21 cellular contexts compared by ENCODE assay signal in the genomic region with DNA sequence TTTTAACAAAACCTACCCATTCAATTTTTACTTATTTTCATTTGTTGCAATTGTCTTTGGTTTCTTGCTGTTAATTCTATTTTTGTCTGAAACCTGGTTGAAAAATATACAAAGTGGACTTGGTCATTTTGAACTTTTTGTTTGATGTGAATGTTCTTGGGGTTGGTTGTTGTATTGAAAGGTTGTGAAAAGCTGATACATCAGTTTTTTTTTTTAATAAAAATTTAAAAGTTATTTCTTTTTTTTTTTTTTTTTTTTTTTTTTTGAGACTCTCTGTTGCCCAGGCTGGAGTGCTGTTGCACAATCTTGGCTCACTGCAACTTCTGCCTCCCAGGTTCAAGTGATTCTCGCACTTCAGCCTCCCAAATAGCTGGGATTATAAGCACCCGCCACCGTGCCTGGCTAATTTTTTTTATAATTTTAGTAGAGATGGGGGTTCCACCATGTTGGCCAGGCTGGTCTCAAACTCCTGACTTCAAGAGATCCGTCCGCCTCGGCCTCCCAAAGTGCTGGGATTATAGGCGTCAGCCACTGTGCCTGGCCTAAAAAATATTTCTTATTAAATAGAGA. TPM values are rescaled to one million over a fixed set of nuclear protein-coding genes. Genes with fewer than 3 reads are reported as not detected.
DNase-seq lines count a peak whose midpoint lies in the region; ATAC-seq, FAIRE-seq and TF ChIP-seq lines count a peak whose summit lies in the region.
"Had no signal": no experiment of that assay in that cellular context is flagged by ENCODE, and none has a peak within 500 bp of the region (broad histone marks: within the 10 kb centered on the region; RNA-seq: fewer than 3 reads in every experiment).

No MANE protein-coding gene starts in this region.

- dilution Hi-C loops in IMR-90 (cut with HindIII; ENCODE audit: low sequenced_read_pairs, unreplicated experiment): no loop called here

- H3K4me2 ChIP-seq in IMR-90 (ENCODE audit: low read depth, low read length) (no peak overlapping the region), K562 (ENCODE audit: insufficient read depth, low read length) (no peak overlapping the region)

- H3K79me1 ChIP-seq in IMR-90 (ENCODE audit: low read depth in 1 of 2, low read length in 2 of 2): peaks cover 28 to 60% of the 10 kb centered on the region in 2 experiments

- ATAC-seq in IMR-90 (ENCODE audit: low read depth): no peak
- no peak for ATAC-seq in K562
- ATAC-seq in lower lobe of right lung: no peak

- TF ChIP-seq EP300 in K562 (IDR thresholded peaks at IDR 0.05; ENCODE audit: low read length): no peak

- H2AK9ac ChIP-seq in IMR-90 (replicated peaks; ENCODE audit: low read depth, low read length, poor library complexity): no peak overlapping the region

- H3K14ac ChIP-seq in IMR-90 (replicated peaks; ENCODE audit: low read depth, low read length): no peak overlapping the region

- CTCF ChIA-PET in HEK293 (lab: Yijun Ruan, JAX): interaction anchor here (1.0 to 1.3 kb wide), 3 partner anchors 12 to 30 kb away, joined by 3 to 5 read pairs (median 3); no protein-coding TSS in a partner anchor
- CTCF ChIA-PET in IMR-90 (lab: Yijun Ruan, JAX): no interaction called here
- CTCF ChIA-PET in K562 (lab: Yijun Ruan, JAX; ENCODE audit: low intra/inter-chr PET ratio): no interaction called here

- H3K9me1 ChIP-seq in IMR-90 (ENCODE audit: insufficient read depth, low read length) (peaks cover 10% of the 10 kb centered on the region; the same call in 1 of the 2 replicates), K562 (ENCODE audit: control insufficient read depth, insufficient read depth, low read length) (no peaks in the 10 kb centered on the region)

- H2AFZ ChIP-seq in IMR-90 (replicated peaks; ENCODE audit: low read length, poor library complexity): no peak overlapping the region
- H2AFZ ChIP-seq in K562 (ENCODE audit: low read depth, low read length): no peak overlapping the region

- no peak overlapping the region for H2BK15ac ChIP-seq in IMR-90 (ENCODE audit: low read depth, low read length)

- BruUV-seq in IMR-90 (replicated peaks; lab: Mats Ljungman, UMichigan) (no TSS peak), K562 (replicated peaks; lab: Mats Ljungman, UMichigan) (no TSS peak)

- H3K4me1 ChIP-seq in HEK293 (ENCODE audit: control insufficient read depth, insufficient read depth, low read length): peaks cover 13% of the 10 kb centered on the region
- 0 out of 2 replicates have a peak, but pooled peaks cover 3% of the 10 kb centered on the region for H3K4me1 ChIP-seq in IMR-90 (ENCODE audit: control insufficient read depth, insufficient read depth, low read length)
- H3K4me1 ChIP-seq in K562 (replicated peaks in 1 of 2; ENCODE audit: control insufficient read depth in 2 of 2, insufficient read depth in 2 of 2, low read length in 2 of 2): peaks cover 4 to 7% of the 10 kb centered on the region in 2 experiments; a peak in 2 of 5 replicates
- peaks cover 28% of the 10 kb centered on the region for H3K4me1 ChIP-seq in lower lobe of right lung
- H3K4me1 ChIP-seq: SJSA1 had no signal

- H3K9ac ChIP-seq in IMR-90 (ENCODE audit: low read depth, low read length): no peak overlapping the region
- no peak overlapping the region for H3K9ac ChIP-seq in K562 (ENCODE audit: insufficient read depth in 1 of 2, low read depth in 2 of 2, low read length in 2 of 2)

- no peak overlapping the region for H3K23ac ChIP-seq in IMR-90 (ENCODE audit: low read depth, low read length)

- H3K9me3 ChIP-seq in HEK293 (ENCODE audit: control insufficient read depth, insufficient read depth, low read depth, low read length) (no peaks in the 10 kb centered on the region), IMR-90 (ENCODE audit: control insufficient read depth, insufficient read depth, low read length) (no peaks in the 10 kb centered on the region), K562 (replicated peaks; ENCODE audit: control insufficient read depth, insufficient read depth, low read depth, low read length) (no peaks in the 10 kb centered on the region), lower lobe of right lung (no peaks in the 10 kb centered on the region)
- H3K9me3 ChIP-seq: BE2C, SJSA1 had no signal

- H3K79me2 ChIP-seq in K562 (ENCODE audit: control insufficient read depth, insufficient read depth, low read length): peaks cover 32% of the 10 kb centered on the region

- no peak overlapping the region for H2AK5ac ChIP-seq in IMR-90 (ENCODE audit: low read depth, low read length)

- POLR2A ChIA-PET in HEK293 (lab: Yijun Ruan, JAX) (no interaction called here), IMR-90 (lab: Charles Lee; ENCODE audit: unreplicated experiment) (no interaction called here), K562 (lab: Yijun Ruan, JAX) (no interaction called here)

- H3K36me3 ChIP-seq in HEK293 (ENCODE audit: control insufficient read depth in 2 of 2, insufficient read depth in 1 of 2, low read length in 2 of 2) (no peaks in the 10 kb centered on the region; a peak in 1 of 3 replicates), IMR-90 (ENCODE audit: control insufficient read depth, insufficient read depth, low read length) (no peaks in the 10 kb centered on the region), K562 (ENCODE audit: control insufficient read depth, insufficient read depth, low read length) (no peaks in the 10 kb centered on the region), lower lobe of right lung (no peaks in the 10 kb centered on the region)
- H3K36me3 ChIP-seq: BE2C had no signal

- H3K18ac ChIP-seq in IMR-90 (ENCODE audit: low read depth, low read length): no peak overlapping the region

- no peaks in the 10 kb centered on the region for H3K27me3 ChIP-seq in IMR-90 (ENCODE audit: control insufficient read depth, insufficient read depth, low read length)
- no peaks in the 10 kb centered on the region for H3K27me3 ChIP-seq in K562 (ENCODE audit: control insufficient read depth in 2 of 2, insufficient read depth in 2 of 2, low read length in 2 of 2)
- H3K27me3 ChIP-seq in lower lobe of right lung (ENCODE audit: low read depth): no peaks in the 10 kb centered on the region
- H3K27me3 ChIP-seq: BE2C, SJSA1 had no signal

- H2BK5ac ChIP-seq in IMR-90 (ENCODE audit: low read depth, low read length, poor library complexity, severe bottlenecking): no peak overlapping the region

- peaks cover 27% of the 10 kb centered on the region for H4K20me1 ChIP-seq in IMR-90 (ENCODE audit: insufficient read depth, low read length)
- H4K20me1 ChIP-seq in K562 (replicated peaks; ENCODE audit: control insufficient read depth, insufficient read depth, low read length): 0 out of 2 replicates have a peak, but pooled peaks cover 2% of the 10 kb centered on the region

- TF ChIP-seq RAD21 in IMR-90 (IDR thresholded peaks at IDR 0.05; ENCODE audit: low read length) (no peak), K562 (CRISPR knock-in tag; conservative IDR thresholded peaks at IDR 0.05 in 1 of 2, IDR thresholded peaks at IDR 0.05 in 1 of 2) (no peak)

- intact Hi-C loops in IMR-90 (cut with micrococcal nuclease) (no loop called here), K562 (cut with micrococcal nuclease) (no loop called here), lower lobe of right lung (cut with DNase I) (no loop called here)

- DNase-seq in IMR-90 (no peak), K562 (ENCODE audit: extremely low read depth in 1 of 4, low spot score in 3 of 4) (no peak), lower lobe of right lung (peak; percentile 62), NCI-H1417 (lab: John Stamatoyannopoulos, UW) (no peak), NCI-H2029 treated with DMSO at 0.1 percent for 48 hours (lab: John Stamatoyannopoulos, UW) (no peak), NCI-H2196 treated with DMSO at 0.1 percent for 48 hours (lab: John Stamatoyannopoulos, UW; ENCODE audit: unreplicated experiment) (no peak), UCSD-AML1 (lab: John Stamatoyannopoulos, UW; ENCODE audit: unreplicated experiment) (no peak)
- DNase-seq: BE2C, DMS53, HFFc6, NCI-H1092 treated with DMSO at 0.1 percent for 48 hours, NCI-H146, NCI-H2029, NCI-H2171 treated with DMSO at 0.1 percent for 48 hours, NCI-H446, NCI-H526, OCI-M1 had no signal

- TF ChIP-seq CTCF in HEK293 (tag by site-specific recombination; IDR thresholded peaks at IDR 0.05) (no peak), IMR-90 (conservative IDR thresholded peaks at IDR 0.05; ENCODE audit: low read depth, low read length) (no peak), K562 (IDR thresholded peaks at IDR 0.05 in 2 of 3, conservative IDR thresholded peaks at IDR 0.05 in 1 of 3; ENCODE audit: insufficient read depth in 2 of 3, low read depth in 1 of 3, low read length in 3 of 3) (no peak), lower lobe of right lung (IDR thresholded peaks at IDR 0.05) (no peak)

- no peak overlapping the region for H4K8ac ChIP-seq in IMR-90 (ENCODE audit: low read depth in 2 of 2, low read length in 2 of 2)

- H3K27ac ChIP-seq in HEK293 (ENCODE audit: extremely low read depth, low read depth, low read length) (no peak overlapping the region), IMR-90 (ENCODE audit: insufficient read depth, low read length) (no peak overlapping the region), K562 (ENCODE audit: extremely low read depth, low read depth, low read length) (no peak overlapping the region), lower lobe of right lung (no peak overlapping the region)
- H3K27ac ChIP-seq: SJSA1 had no signal

- H4K5ac ChIP-seq in IMR-90 (ENCODE audit: low read depth, low read length): no peak overlapping the region

- no CpG with 5 or more reads among the region's 7 CpGs for WGBS in IMR-90 (ENCODE audit: extremely low coverage in 2 of 2, insufficient read length in 1 of 2), 2 experiments
- 76% methylated on average over 7 of the region's 7 CpGs for WGBS in K562 (ENCODE audit: insufficient coverage, low coverage, missing lambda C conversion rate)

- H2BK120ac ChIP-seq in IMR-90 (ENCODE audit: low read depth, low read length): no peak overlapping the region

- FAIRE-seq in K562 (lab: Jason Lieb, UNC): no peak
- FAIRE-seq: D721Med, RCC 7860 had no signal

- TF ChIP-seq POLR2A in IMR-90 (IDR thresholded peaks at IDR 0.05; ENCODE audit: low read depth, low read length) (no peak), K562 (conservative IDR thresholded peaks at IDR 0.05) (no peak)

- no peak overlapping the region for H3K4ac ChIP-seq in IMR-90 (ENCODE audit: low read depth, low read length)

- no peak overlapping the region for H2BK20ac ChIP-seq in IMR-90 (ENCODE audit: low read depth, low read length)

- no peak overlapping the region for H3K56ac ChIP-seq in IMR-90 (ENCODE audit: extremely low read depth, insufficient read depth, low read length)

- in situ Hi-C loops in IMR-90 (cut with MboI; ENCODE audit: low sequenced_read_pairs): no loop called here
- in situ Hi-C loops in K562 (cut with MboI): no loop called here

- no peak overlapping the region for H4K91ac ChIP-seq in IMR-90 (ENCODE audit: insufficient read depth, low read depth, low read length)

- H3K4me3 ChIP-seq in HEK293 (ENCODE audit: low read depth, low read length) (no peak overlapping the region), IMR-90 (ENCODE audit: insufficient read depth, low read depth, low read length) (no peak overlapping the region), K562 (no peak overlapping the region), lower lobe of right lung (no peak overlapping the region)
- H3K4me3 ChIP-seq: SJSA1 had no signal

RNA-seq across cellular contexts. Expression of a gene that starts 28.9 kb away (rescaled TPM):
- 2.0 and 2.8 TPM in 2 replicates for total RNA-seq in IMR-90 (2012; rRNA removed)
- 8.9 and 10.4 TPM in 2 replicates for polyA plus RNA-seq in IMR-90 (2012; rRNA removed)
- polyA plus RNA-seq in IMR-90 (2012; cell fraction: cytosol; rRNA removed): 4.5 and 5.4 TPM in 2 replicates
- 9.3 and 12.3 TPM in 2 replicates for polyA plus RNA-seq in IMR-90 (2012; cell fraction: nucleus; rRNA removed; ENCODE audit: low replicate concordance)
- 16.7 and 19.5 TPM in 2 replicates for total RNA-seq in K562 (2011; cell fraction: chromatin; rRNA removed; ENCODE audit: low replicate concordance)
- total RNA-seq in K562 (2011; cell fraction: nucleolus; rRNA removed): 7.8 and 9.5 TPM in 2 replicates
- total RNA-seq in K562 (2011; cell fraction: nucleoplasm; rRNA removed): 11.8 and 19.5 TPM in 2 replicates
- 4.0 and 5.3 TPM in 2 replicates for total RNA-seq in K562 (2014; rRNA removed)
- total RNA-seq in K562 (2014; rRNA removed; fragmentation: Illumina TruSeq; extraction: Trizol): 4.5 and 5.1 TPM in 2 replicates
- total RNA-seq in K562 (2015; rRNA removed; fragmentation: Illumina TruSeq; extraction: Trizol): 4.9 and 5.3 TPM in 2 replicates
- 13.9 and 15.0 TPM in 2 replicates for total RNA-seq in K562 (2021)
- 3.6 and 5.3 TPM in 2 replicates for polyA plus RNA-seq in K562 (2011; rRNA removed)
- polyA plus RNA-seq in K562 (2011; cell fraction: cytosol; rRNA removed): 2.3 and 4.4 TPM in 2 replicates
- polyA plus RNA-seq in K562 (2011; cell fraction: nucleus; rRNA removed): 2.7 and 5.2 TPM in 2 replicates
- 11.7 and 13.9 TPM in 2 replicates for polyA plus RNA-seq in K562 (2012)
- polyA plus RNA-seq in K562 (2014; fragmentation: Illumina TruSeq; extraction: Trizol): 10.7 and 11.0 TPM in 2 replicates
- polyA plus RNA-seq in K562 (2014; fragmentation: Nextera tagmentation; extraction: Ambion mirVana): 1 to 10 TPM; 3.9 to 4.5 TPM
- 6.5 and 7.9 TPM in 2 replicates for polyA plus RNA-seq in K562 (2014; rRNA removed)
- polyA minus RNA-seq in K562 (2011; rRNA and poly(A)+ RNA removed): 3.7 and 3.8 TPM in 2 replicates
- 3.1 and 3.5 TPM in 2 replicates for polyA minus RNA-seq in K562 (2011; cell fraction: cytosol; rRNA and poly(A)+ RNA removed)
- polyA minus RNA-seq in K562 (2011; cell fraction: nucleus; rRNA and poly(A)+ RNA removed): 2.3 and 2.8 TPM in 2 replicates
- 42.4 TPM for total RNA-seq in lower lobe of right lung

RNA-seq across cellular contexts. Expression of a gene that starts 39.7 kb away (rescaled TPM):
- total RNA-seq in IMR-90 (2012; rRNA removed) (25.6 and 27.8 TPM in 2 replicates), K562 (2014; rRNA removed) (67.4 and 78.9 TPM in 2 replicates), K562 (2014; rRNA removed; fragmentation: Illumina TruSeq; extraction: Trizol) (119 and 133 TPM in 2 replicates), K562 (2015; rRNA removed; fragmentation: Illumina TruSeq; extraction: Trizol) (110 and 112 TPM in 2 replicates), K562 (2021) (121 and 126 TPM in 2 replicates), lower lobe of right lung (2.3 TPM)
- polyA plus RNA-seq in IMR-90 (2012; rRNA removed) (13.8 and 15.3 TPM in 2 replicates), K562 (2011; rRNA removed) (63.3 and 106 TPM in 2 replicates), K562 (2014; fragmentation: Illumina TruSeq; extraction: Trizol) (141 and 150 TPM in 2 replicates), K562 (2014; fragmentation: Nextera tagmentation; extraction: Ambion mirVana) (10 to 100 TPM; 29.6 to 55.0 TPM), K562 (2014; rRNA removed) (70.5 and 73.4 TPM in 2 replicates)
- 4.2 and 16.4 TPM in 2 replicates for polyA plus RNA-seq in IMR-90 (2012; cell fraction: cytosol; rRNA removed)
- 3.9 and 9.1 TPM in 2 replicates for polyA plus RNA-seq in IMR-90 (2012; cell fraction: nucleus; rRNA removed; ENCODE audit: low replicate concordance)
- total RNA-seq in K562 (2011; cell fraction: chromatin; rRNA removed; ENCODE audit: low replicate concordance): 102 and 166 TPM in 2 replicates
- total RNA-seq in K562 (2011; cell fraction: nucleolus; rRNA removed): 52.6 and 55.5 TPM in 2 replicates
- 82.0 and 95.0 TPM in 2 replicates for total RNA-seq in K562 (2011; cell fraction: nucleoplasm; rRNA removed)
- polyA plus RNA-seq in K562 (2011; cell fraction: cytosol; rRNA removed): 26.5 and 34.3 TPM in 2 replicates
- 33.5 and 41.3 TPM in 2 replicates for polyA plus RNA-seq in K562 (2011; cell fraction: nucleus; rRNA removed)
- 67.6 and 73.5 TPM in 2 replicates for polyA plus RNA-seq in K562 (2012)
- polyA minus RNA-seq in K562 (2011; rRNA and poly(A)+ RNA removed): 64.2 and 81.5 TPM in 2 replicates
- polyA minus RNA-seq in K562 (2011; cell fraction: cytosol; rRNA and poly(A)+ RNA removed): 15.9 and 41.5 TPM in 2 replicates
- polyA minus RNA-seq in K562 (2011; cell fraction: nucleus; rRNA and poly(A)+ RNA removed): 28.5 and 39.0 TPM in 2 replicates
